ENCODE assay signal across 9 cellular contexts in the genomic region with DNA sequence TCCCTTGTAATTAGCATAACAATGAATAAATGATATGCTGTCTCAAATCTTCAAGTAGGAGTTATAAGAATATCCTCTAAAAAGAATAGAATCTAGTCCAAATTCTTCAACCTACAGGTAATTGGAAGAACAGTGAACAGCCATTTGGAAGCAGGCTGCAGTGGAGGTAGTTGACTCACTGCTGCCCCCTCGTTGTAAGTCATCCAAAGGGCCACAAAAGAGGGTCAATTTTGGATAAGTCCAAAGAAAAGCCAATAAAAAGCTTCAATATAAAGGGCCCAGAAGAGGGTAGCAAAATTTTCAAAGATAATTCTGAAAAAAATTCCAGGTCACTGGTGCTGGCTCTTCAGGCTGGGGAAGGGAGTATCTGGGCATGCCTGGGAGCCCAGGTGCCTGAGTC.
DNase-seq lines count a peak whose midpoint lies in the region; ATAC-seq and TF ChIP-seq lines count a peak whose summit lies in the region.
"Had no signal": no experiment of that assay in that cellular context is flagged by ENCODE, and none has a peak within 500 bp of the region (broad histone marks: within the 10 kb centered on the region; RNA-seq: fewer than 3 reads in every experiment).

No MANE protein-coding gene starts in this region.

- no peak overlapping the region for H3K4me3 ChIP-seq in WI38 (ENCODE audit: low read depth, low read length)
- no peak overlapping the region for H3K4me3 ChIP-seq in kidney epithelial cell (ENCODE audit: low read depth, low read length)
- H3K4me3 ChIP-seq: SJSA1 had no signal

- H3K36me3 ChIP-seq in kidney epithelial cell (ENCODE audit: control insufficient read depth, insufficient read depth, low read length): no peaks in the 10 kb centered on the region
- H3K36me3 ChIP-seq: SJSA1 had no signal

- TF ChIP-seq CTCF in WI38 (IDR thresholded peaks at IDR 0.05; ENCODE audit: low read depth, low read length) (0 out of 2 replicates have a peak, but pooled peaks have one; percentile 11), kidney epithelial cell (IDR thresholded peaks at IDR 0.05; ENCODE audit: insufficient read depth, low read length, poor library complexity, severe bottlenecking) (peak; percentile 28)

- H3K27me3 ChIP-seq in kidney epithelial cell (ENCODE audit: control insufficient read depth, insufficient read depth, low read length): no peaks in the 10 kb centered on the region

- ATAC-seq in HG03135 (IDR thresholded peaks at IDR 0.05; ENCODE audit: unreplicated experiment): no peak
- ATAC-seq in GM21786 (IDR thresholded peaks at IDR 0.05; ENCODE audit: unreplicated experiment): no peak
- no peak for ATAC-seq in GM19395 (IDR thresholded peaks at IDR 0.05; ENCODE audit: unreplicated experiment)
- no peak for ATAC-seq in GM21737 (IDR thresholded peaks at IDR 0.05; ENCODE audit: unreplicated experiment)

- peak; percentile 20 for DNase-seq in CD1c-positive myeloid dendritic cell (ENCODE audit: extremely low spot score)
- peak; percentile 25 for DNase-seq in HK-2 (ENCODE audit: unreplicated experiment)
- no peak for DNase-seq in kidney epithelial cell (ENCODE audit: low read depth)
